ENCODE assay signal across 25 cellular contexts in genomic region chr5:181127907-181128626, GRCh38. TPM values are rescaled to one million over a fixed set of nuclear protein-coding genes. Genes with fewer than 3 reads are reported as not detected.
A peak's percentile ranks its signal among the peaks of the same experiment; 100 is the strongest.
DNase-seq lines count a peak whose midpoint lies in the region; ATAC-seq and TF ChIP-seq lines count a peak whose summit lies in the region.
"Had no signal": no experiment of that assay in that cellular context is flagged by ENCODE, and none has a peak within 500 bp of the region (broad histone marks: within the 10 kb centered on the region; RNA-seq: fewer than 3 reads in every experiment).

No MANE protein-coding gene starts in this region.

- H3K27me3 ChIP-seq in RWPE2 (ENCODE audit: insufficient read depth, poor library complexity, severe bottlenecking) (no peaks in the 10 kb centered on the region), dorsolateral prefrontal cortex (peaks cover 0 to 58% (median 24%) of the 10 kb centered on the region in 45 donors)

- no peak overlapping the region for H3K27ac Mint-ChIP-seq in stimulated activated effector memory CD8-positive, alpha-beta T cell treated with anti-CD3 and anti-CD28 coated beads, Interleukin-12 subunit alpha, Interleukin-12 subunit beta, amount 100 ng/mL, for 72 hours
- H3K27ac Mint-ChIP-seq: CD4-positive, alpha-beta T cell had no signal

- TF ChIP-seq CTCF in RWPE2 (IDR thresholded peaks at IDR 0.05; ENCODE audit: poor library complexity, severe bottlenecking) (no peak), dorsolateral prefrontal cortex (IDR thresholded peaks at IDR 0.05 in 54 of 56, conservative IDR thresholded peaks at IDR 0.05 in 2 of 56; ENCODE audit: low read depth in 1 of 56, partially characterized antibody in 56 of 56) (no peak)

- intact Hi-C loops in dorsolateral prefrontal cortex (cut with DNase I), result no loop called here

- no peak overlapping the region for H3K4me3 Mint-ChIP-seq in stimulated activated effector memory CD8-positive, alpha-beta T cell treated with anti-CD3 and anti-CD28 coated beads, Interleukin-12 subunit alpha, Interleukin-12 subunit beta, amount 100 ng/mL, for 72 hours
- H3K4me3 Mint-ChIP-seq: CD4-positive, alpha-beta T cell had no signal

- no peaks in the 10 kb centered on the region for H3K36me3 ChIP-seq in RWPE2 (ENCODE audit: low read depth)
- H3K36me3 ChIP-seq: BE2C had no signal

- H3K4me1 ChIP-seq in RWPE2 (ENCODE audit: insufficient read depth, poor library complexity, severe bottlenecking), result no peaks in the 10 kb centered on the region
- H3K4me1 ChIP-seq: BE2C had no signal

- H3K4me3 ChIP-seq in RWPE2 (ENCODE audit: severe bottlenecking) (no peak overlapping the region), dorsolateral prefrontal cortex (no peak overlapping the region)
- H3K4me3 ChIP-seq: PC-9 had no signal

- no peaks in the 10 kb centered on the region for H3K4me1 Mint-ChIP-seq in stimulated activated effector memory CD8-positive, alpha-beta T cell treated with anti-CD3 and anti-CD28 coated beads, Interleukin-12 subunit alpha, Interleukin-12 subunit beta, amount 100 ng/mL, for 72 hours

- ATAC-seq in RWPE2 (ENCODE audit: low read depth), result no peak
- ATAC-seq in GM21737 (IDR thresholded peaks at IDR 0.05; ENCODE audit: unreplicated experiment), result no peak
- ATAC-seq in stimulated activated effector memory CD8-positive, alpha-beta T cell treated with anti-CD3 and anti-CD28 coated beads, Interleukin-12 subunit alpha, Interleukin-12 subunit beta, amount 100 ng/mL, for 72 hours, result no peak

- H3K9me3 Mint-ChIP-seq in stimulated activated effector memory CD8-positive, alpha-beta T cell treated with anti-CD3 and anti-CD28 coated beads, Interleukin-12 subunit alpha, Interleukin-12 subunit beta, amount 100 ng/mL, for 72 hours, result no peaks in the 10 kb centered on the region
- H3K9me3 Mint-ChIP-seq: CD4-positive, alpha-beta T cell had no signal

- H3K27ac ChIP-seq in RWPE2 (ENCODE audit: poor library complexity, severe bottlenecking), result no peak overlapping the region
- H3K27ac ChIP-seq in dorsolateral prefrontal cortex, result no peak overlapping the region
- H3K27ac ChIP-seq: HL-60, PC-9 had no signal

- DNase-seq in activated CD8-positive, alpha-beta memory T cell treated with anti-CD3 and anti-CD28 coated beads, Interleukin-2, amount 50 U/mL, for 48 hours, result peak; percentile 37
- DNase-seq in activated CD8-positive, alpha-beta memory T cell treated with anti-CD3 and anti-CD28 coated beads, Interleukin-2, amount 50 U/mL, for 4 hours, result no peak
- DNase-seq in RWPE2 (ENCODE audit: low spot score), result peak; percentile 53
- peak; percentile 76 for DNase-seq in mesenteric fat pad (ENCODE audit: low spot score)
- no peak for DNase-seq in effector CD8-positive, alpha-beta T cell (lab: John Stamatoyannopoulos, UW)
- no peak for DNase-seq in dorsolateral prefrontal cortex
- DNase-seq in stimulated activated effector memory CD8-positive, alpha-beta T cell treated with anti-CD3 and anti-CD28 coated beads, Interleukin-12 subunit alpha, Interleukin-12 subunit beta, amount 100 ng/mL, for 72 hours (ENCODE audit: low spot score in 2 of 2), result no peak
- DNase-seq: 8988T; ACHN; BE2C; CD4-positive, alpha-beta T cell; COR-L47; Kasumi-1; NCI-H1105; NCI-H146; NCI-H2029 treated with DMSO at 0.1 percent for 48 hours; NCI-H526 treated with DMSO at 0.1 percent for 48 hours; PC-9; Right ventricle myocardium superior had no signal

- H3K36me3 Mint-ChIP-seq in stimulated activated effector memory CD8-positive, alpha-beta T cell treated with anti-CD3 and anti-CD28 coated beads, Interleukin-12 subunit alpha, Interleukin-12 subunit beta, amount 100 ng/mL, for 72 hours, result no peaks in the 10 kb centered on the region

- no peaks in the 10 kb centered on the region for H3K9me3 ChIP-seq in RWPE2 (ENCODE audit: severe bottlenecking)
- H3K9me3 ChIP-seq: BE2C had no signal

RNA-seq across cellular contexts. Expression of gene OR2V1, which starts 2.9 kb away (rescaled TPM):
- total RNA-seq in mesenteric fat pad, result not detected
- total RNA-seq in dorsolateral prefrontal cortex, result not detected
- total RNA-seq: CD4-positive, alpha-beta T cell; M059J; NCI-H460; PC-9; Right ventricle myocardium superior; RPMI7951; SK-MEL-5 had no signal

RNA-seq across cellular contexts. Expression of gene OR2V2, which starts 19.3 kb away (rescaled TPM):
- total RNA-seq in mesenteric fat pad, result not detected
- under 1 TPM in 1 of 120 experiments, not detected in 119; 0.09 TPM for total RNA-seq in dorsolateral prefrontal cortex
- total RNA-seq: CD4-positive, alpha-beta T cell; M059J; NCI-H460; PC-9; Right ventricle myocardium superior; RPMI7951; SK-MEL-5 had no signal

Comparison
In these comparisons a context has a peak if more than half of its experiments do, and no peak if none do; other contexts are left out.
1. DNase-seq: peak in activated CD8-positive, alpha-beta memory T cell treated with anti-CD3 and anti-CD28 coated beads, Interleukin-2, amount 50 U/mL, for 48 hours (single experiment), RWPE2 (single experiment) and mesenteric fat pad (single experiment); none in activated CD8-positive, alpha-beta memory T cell treated with anti-CD3 and anti-CD28 coated beads, Interleukin-2, amount 50 U/mL, for 4 hours (single experiment), effector CD8-positive, alpha-beta T cell (single experiment), dorsolateral prefrontal cortex (0 of 10) and stimulated activated effector memory CD8-positive, alpha-beta T cell treated with anti-CD3 and anti-CD28 coated beads, Interleukin-12 subunit alpha, Interleukin-12 subunit beta, amount 100 ng/mL, for 72 hours (0 of 2).